8 cellular contexts compared by ENCODE assay signal in genomic region chr3:126389112-126389791, GRCh38. TPM values are rescaled to one million over a fixed set of nuclear protein-coding genes. Genes with fewer than 3 reads are reported as not detected.
DNase-seq lines count a peak whose midpoint lies in the region; ATAC-seq lines count a peak whose summit lies in the region.

No MANE protein-coding gene starts in this region.

- peak overlapping the region; percentile 10 for H3K27ac ChIP-seq in epithelial cell of prostate

- peak; percentile 86 for DNase-seq in EL
- DNase-seq in NCI-H2171 (lab: John Stamatoyannopoulos, UW) = peak; percentile 62
- peak; percentile 5 for DNase-seq in activated CD4-positive, alpha-beta T cell treated with anti-CD3 and anti-CD28 coated beads, Interleukin-2, amount 50 U/mL, for 1 hour
- peak; percentile 26 for DNase-seq in epithelial cell of prostate (ENCODE audit: low read depth, low spot score)
- peak; percentile 97 for DNase-seq in mesenteric fat pad (ENCODE audit: low spot score)
- peak; percentile 11 for DNase-seq in stimulated activated CD8-positive, alpha-beta memory T cell treated with anti-CD3 and anti-CD28 coated beads, Interleukin-4, amount 100 ng/mL, for 24 hours (ENCODE audit: low read depth)
- DNase-seq in NK-92 treated with Interleukin-12 subunit alpha and Interleukin-12 subunit beta, amount 100 ng/mL, for 24 hours (lab: John Stamatoyannopoulos, UW) = no peak

- peak; percentile 66 for ATAC-seq in HG02588 (IDR thresholded peaks at IDR 0.05; ENCODE audit: unreplicated experiment)

RNA-seq across cellular contexts. Expression of gene CFAP100, which starts 5.5 kb away (rescaled TPM):
- total RNA-seq in mesenteric fat pad = not detected

RNA-seq across cellular contexts. Expression of gene KLF15, which starts 32.0 kb away (rescaled TPM):
- total RNA-seq in mesenteric fat pad = 53.8 TPM
